Comparison of ENCODE assay signal across 1 cellular context in the genomic region with DNA sequence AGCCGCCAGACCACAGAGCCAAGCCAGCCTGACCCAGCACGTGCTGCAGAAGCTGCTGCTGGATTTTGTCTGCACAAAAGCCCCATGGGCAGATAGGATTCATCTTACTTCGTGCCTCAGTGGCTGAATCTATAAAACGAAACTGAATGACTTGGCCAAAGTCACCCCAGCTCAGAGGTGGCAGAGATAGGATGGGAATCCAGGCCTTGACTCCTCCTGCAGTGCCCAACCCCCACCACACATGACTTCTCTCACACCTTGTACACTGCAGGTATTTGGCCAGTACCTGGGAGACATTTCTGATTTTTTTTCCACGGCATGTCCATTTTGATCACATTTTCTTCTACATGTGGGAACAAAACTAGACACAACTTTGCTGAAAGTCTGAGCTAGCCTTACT.
TF ChIP-seq lines count a peak whose summit lies in the region.

No MANE protein-coding gene starts in this region.

TF ChIP-seq in HepG2, 621 proteins besides CTCF, POLR2A, EP300 and RAD21 (continued from another document):
- TF ChIP-seq, protein P1, sequence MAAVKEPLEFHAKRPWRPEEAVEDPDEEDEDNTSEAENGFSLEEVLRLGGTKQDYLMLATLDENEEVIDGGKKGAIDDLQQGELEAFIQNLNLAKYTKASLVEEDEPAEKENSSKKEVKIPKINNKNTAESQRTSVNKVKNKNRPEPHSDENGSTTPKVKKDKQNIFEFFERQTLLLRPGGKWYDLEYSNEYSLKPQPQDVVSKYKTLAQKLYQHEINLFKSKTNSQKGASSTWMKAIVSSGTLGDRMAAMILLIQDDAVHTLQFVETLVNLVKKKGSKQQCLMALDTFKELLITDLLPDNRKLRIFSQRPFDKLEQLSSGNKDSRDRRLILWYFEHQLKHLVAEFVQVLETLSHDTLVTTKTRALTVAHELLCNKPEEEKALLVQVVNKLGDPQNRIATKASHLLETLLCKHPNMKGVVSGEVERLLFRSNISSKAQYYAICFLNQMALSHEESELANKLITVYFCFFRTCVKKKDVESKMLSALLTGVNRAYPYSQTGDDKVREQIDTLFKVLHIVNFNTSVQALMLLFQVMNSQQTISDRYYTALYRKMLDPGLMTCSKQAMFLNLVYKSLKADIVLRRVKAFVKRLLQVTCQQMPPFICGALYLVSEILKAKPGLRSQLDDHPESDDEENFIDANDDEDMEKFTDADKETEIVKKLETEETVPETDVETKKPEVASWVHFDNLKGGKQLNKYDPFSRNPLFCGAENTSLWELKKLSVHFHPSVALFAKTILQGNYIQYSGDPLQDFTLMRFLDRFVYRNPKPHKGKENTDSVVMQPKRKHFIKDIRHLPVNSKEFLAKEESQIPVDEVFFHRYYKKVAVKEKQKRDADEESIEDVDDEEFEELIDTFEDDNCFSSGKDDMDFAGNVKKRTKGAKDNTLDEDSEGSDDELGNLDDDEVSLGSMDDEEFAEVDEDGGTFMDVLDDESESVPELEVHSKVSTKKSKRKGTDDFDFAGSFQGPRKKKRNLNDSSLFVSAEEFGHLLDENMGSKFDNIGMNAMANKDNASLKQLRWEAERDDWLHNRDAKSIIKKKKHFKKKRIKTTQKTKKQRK (IDR thresholded peaks at IDR 0.05; ENCODE audit: low read length), result no peak
